Comparison of ENCODE assay signal across 8 cellular contexts in the genomic region with DNA sequence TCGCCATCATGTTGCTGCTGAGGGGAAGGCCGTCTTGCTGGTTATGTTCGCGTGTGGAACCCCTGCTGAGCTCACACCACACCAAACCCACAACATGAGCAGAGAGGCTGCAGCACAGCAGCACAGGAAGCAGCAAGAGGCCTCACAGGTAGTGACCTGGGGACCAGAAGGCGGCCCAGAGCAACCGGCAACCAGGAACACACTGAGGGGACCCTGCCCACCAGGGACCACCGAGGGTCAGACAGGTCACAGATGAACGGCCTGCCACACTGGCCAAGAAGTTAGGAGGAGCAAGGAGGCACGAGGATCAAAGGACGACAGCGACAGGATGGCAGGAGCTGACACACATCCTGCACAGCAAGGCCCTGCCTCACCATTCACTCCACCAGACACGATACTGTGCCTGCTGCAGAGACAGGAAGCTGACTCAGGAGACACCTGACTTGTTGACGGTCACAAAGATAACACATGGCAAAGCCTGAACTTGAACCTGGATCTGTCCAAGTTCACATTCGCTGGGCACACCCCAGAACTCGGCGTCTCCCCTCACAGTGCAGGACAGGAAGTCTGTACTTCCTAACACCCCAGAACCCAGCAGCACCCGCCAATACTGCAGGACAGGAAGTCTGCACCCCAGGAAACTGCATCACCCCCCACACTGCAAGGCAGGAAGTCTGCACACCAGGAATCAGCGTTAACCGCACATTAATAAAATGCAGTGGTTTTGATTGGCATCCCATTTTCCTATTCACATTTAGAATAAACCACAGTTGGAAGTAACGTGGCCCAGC.
DNase-seq lines count a peak whose midpoint lies in the region; ATAC-seq, FAIRE-seq and TF ChIP-seq lines count a peak whose summit lies in the region.

No MANE protein-coding gene starts in this region.

- H3K79me2 ChIP-seq in mesendoderm (ENCODE audit: control insufficient read depth, insufficient read depth, low read length) = peaks cover 88% of the 10 kb centered on the region

- H3K27ac ChIP-seq in ovary (no peak overlapping the region), mesendoderm (ENCODE audit: low read depth, low read length) (no peak overlapping the region)

- ATAC-seq in left cardiac atrium = peak; percentile 16

- 65 to 75% (median 73%) methylated on average over 20 of the region's 20 CpGs for WGBS in ovary, 3 donors
- WGBS in mesendoderm (ENCODE audit: extremely low coverage, insufficient coverage, low lambda C conversion rate) = no CpG with 5 or more reads among the region's 20 CpGs

- H3K23ac ChIP-seq in mesendoderm (ENCODE audit: low read length) = no peak overlapping the region

- no peak overlapping the region for H3K4me2 ChIP-seq in mesendoderm (ENCODE audit: low read length)

- peak; percentile 85 for FAIRE-seq in GM19239 (lab: Jason Lieb, UNC)

- no peak overlapping the region for H4K5ac ChIP-seq in mesendoderm (ENCODE audit: low read length)

- H3K9ac ChIP-seq in mesendoderm (ENCODE audit: low read length) = no peak overlapping the region

- no peak overlapping the region for H3K4me3 ChIP-seq in ovary
- H3K4me3 ChIP-seq in mesendoderm (ENCODE audit: low read length) = no peak overlapping the region

- intact Hi-C loops in left cardiac atrium (cut with DNase I) (no loop called here), ovary (cut with DNase I) (loop anchor here in 1 of 4 donors (10.0 kb wide), 1 partner anchor 179 kb away; a partner anchor contains a TSS)

- H3K79me1 ChIP-seq in mesendoderm (ENCODE audit: low read length) = peaks cover 63% of the 10 kb centered on the region

- no peak for TF ChIP-seq POLR2A in ovary (IDR thresholded peaks at IDR 0.05)

- H3K4me1 ChIP-seq in ovary (ENCODE audit: insufficient read depth) (peaks cover 26% of the 10 kb centered on the region), mesendoderm (ENCODE audit: control insufficient read depth, low read depth, low read length) (peaks cover 6% of the 10 kb centered on the region)

- no peaks in the 10 kb centered on the region for H3K27me3 ChIP-seq in ovary
- H3K27me3 ChIP-seq in mesendoderm (ENCODE audit: insufficient read depth, low read length, poor library complexity) = no peaks in the 10 kb centered on the region

- H2BK5ac ChIP-seq in mesendoderm (ENCODE audit: low read length) = no peak overlapping the region

- H3K4ac ChIP-seq in mesendoderm (ENCODE audit: low read depth, low read length) = no peak overlapping the region

- H3K18ac ChIP-seq in mesendoderm (ENCODE audit: low read length) = no peak overlapping the region

- no peaks in the 10 kb centered on the region for H3K9me3 ChIP-seq in ovary

- DNase-seq in GM19239 (ENCODE audit: insufficient read length, low spot score) (peak; percentile 80), RPMI7951 (ENCODE audit: low read depth) (peak; percentile 96), left cardiac atrium (peak; percentile 65), NCI-H128 (lab: John Stamatoyannopoulos, UW; ENCODE audit: unreplicated experiment) (no peak), ovary (no peak), mesendoderm (no peak)
- DNase-seq in activated effector memory CD4-positive, alpha-beta T cell treated with anti-CD3 and anti-CD28 coated beads, Interleukin-2, amount 50 U/mL, for 16 hours = peak; percentile 90
- DNase-seq in stimulated activated CD4-positive, alpha-beta T cell treated with anti-CD3 and anti-CD28 coated beads, TNF-alpha, amount 100 ng/mL, for 4 hours (ENCODE audit: low read depth in 3 of 3) = peak; percentile 30 to 55 (median 54)

- H4K8ac ChIP-seq in mesendoderm (ENCODE audit: low read depth, low read length) = no peak overlapping the region

- H3K56ac ChIP-seq in mesendoderm (ENCODE audit: low read length) = no peak overlapping the region

- TF ChIP-seq CTCF in ovary (IDR thresholded peaks at IDR 0.05) = no peak

- H3K36me3 ChIP-seq in ovary (no peaks in the 10 kb centered on the region), mesendoderm (ENCODE audit: control insufficient read depth, insufficient read depth, low read length) (no peaks in the 10 kb centered on the region)

- no peak overlapping the region for H2BK15ac ChIP-seq in mesendoderm (replicated peaks; ENCODE audit: low read depth)

- TF ChIP-seq EP300 in ovary (IDR thresholded peaks at IDR 0.05) = no peak

- H2BK120ac ChIP-seq in mesendoderm (ENCODE audit: low read depth, low read length) = no peak overlapping the region

- no peak overlapping the region for H2AK5ac ChIP-seq in mesendoderm (ENCODE audit: low read length)

Comparison
In these comparisons a context has a peak if more than half of its experiments do, and no peak if none do; other contexts are left out.
1. DNase-seq: peak in GM19239 (single experiment), RPMI7951 (single experiment), activated effector memory CD4-positive, alpha-beta T cell treated with anti-CD3 and anti-CD28 coated beads, Interleukin-2, amount 50 U/mL, for 16 hours (single experiment), left cardiac atrium (single experiment) and stimulated activated CD4-positive, alpha-beta T cell treated with anti-CD3 and anti-CD28 coated beads, TNF-alpha, amount 100 ng/mL, for 4 hours (3 of 3); none in NCI-H128 (single experiment), ovary (0 of 5) and mesendoderm (single experiment).